In the genomic region with DNA sequence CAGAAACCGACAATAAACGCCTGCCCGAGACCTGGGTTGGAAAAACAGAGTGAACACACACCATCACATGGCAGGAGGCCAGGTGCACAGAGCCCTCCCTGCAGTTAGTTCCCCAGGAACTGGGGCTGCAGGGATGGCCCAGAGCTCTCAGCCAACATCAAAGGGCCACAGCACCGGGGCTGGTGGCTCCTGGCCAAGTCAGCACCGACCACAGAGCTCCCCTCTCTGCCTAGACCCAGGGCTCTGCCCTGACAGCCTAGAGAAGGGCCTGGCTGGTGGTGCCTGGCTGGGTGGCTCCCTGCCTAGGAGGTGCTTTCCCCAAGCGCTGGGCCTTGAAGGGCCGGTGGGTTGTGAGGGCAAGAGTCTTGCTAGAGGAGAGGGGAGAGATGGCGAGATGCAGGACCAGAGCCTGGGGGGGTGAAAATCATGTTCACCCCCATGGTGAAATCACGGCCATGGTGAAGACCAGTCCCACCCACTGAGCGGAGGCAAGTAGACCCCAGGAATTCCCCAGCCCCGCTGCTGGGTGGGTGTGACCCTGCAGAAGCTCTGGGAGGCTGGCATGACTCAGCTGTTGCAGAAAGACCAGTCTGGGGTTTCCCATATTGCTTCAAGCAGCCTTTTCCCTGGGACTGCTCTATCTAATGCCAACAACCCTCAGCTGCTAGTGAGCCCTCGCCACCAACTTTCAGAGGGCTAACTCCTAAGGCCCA, we compare ENCODE assay signal across 7 cellular contexts. TPM values are rescaled to one million over a fixed set of nuclear protein-coding genes. Genes with fewer than 3 reads are reported as not detected.
A peak's percentile ranks its signal among the peaks of the same experiment; 100 is the strongest.
DNase-seq lines count a peak whose midpoint lies in the region; ATAC-seq, FAIRE-seq and TF ChIP-seq lines count a peak whose summit lies in the region.

No MANE protein-coding gene starts in this region.

- DNase-seq in GM12892 (ENCODE audit: insufficient read length) = peak; percentile 66
- DNase-seq in central memory CD4-positive, alpha-beta T cell = peak; percentile 38
- DNase-seq in osteoblast (ENCODE audit: insufficient read length, low spot score, missing footprints) = peak; percentile 99
- DNase-seq in SW 1271 (lab: John Stamatoyannopoulos, UW) = no peak
- DNase-seq in cardiac septum (ENCODE audit: low spot score) = no peak

- peaks cover 11% of the 10 kb centered on the region for H3K4me1 ChIP-seq in osteoblast (ENCODE audit: insufficient read depth, low read length)

- no peak for TF ChIP-seq POLR2A in GM12892 (IDR thresholded peaks at IDR 0.05; ENCODE audit: low read depth, low read length)

- H3K27me3 Mint-ChIP-seq in T-helper 1 cell treated with Interleukin-12 subunit alpha and Interleukin-12 subunit beta and Interleukin-4 antibody, amounts not matched to agents 30 μg/mL and 1 μg/mL, for 36 hours (ENCODE audit: low read depth) = no peaks in the 10 kb centered on the region

- peak overlapping the region; percentile 42 for H3K4me2 ChIP-seq in osteoblast (ENCODE audit: insufficient read depth, low read length)

- H2AFZ ChIP-seq in osteoblast (ENCODE audit: low read length) = no peak overlapping the region

- H3K4me3 Mint-ChIP-seq in T-helper 1 cell treated with Interleukin-12 subunit alpha and Interleukin-12 subunit beta and Interleukin-4 antibody, amounts not matched to agents 30 μg/mL and 1 μg/mL, for 36 hours = peak overlapping the region; percentile 16

- ATAC-seq in HG03064 (IDR thresholded peaks at IDR 0.05; ENCODE audit: low read depth, unreplicated experiment) = peak; percentile 32

- no peaks in the 10 kb centered on the region for H3K27me3 ChIP-seq in osteoblast (ENCODE audit: insufficient read depth, low read length)

- no peaks in the 10 kb centered on the region for H3K79me2 ChIP-seq in osteoblast (ENCODE audit: insufficient read depth, low read length)

- H3K36me3 ChIP-seq in osteoblast (ENCODE audit: insufficient read depth, low read length) = no peaks in the 10 kb centered on the region

- H3K9me3 Mint-ChIP-seq in T-helper 1 cell treated with Interleukin-12 subunit alpha and Interleukin-12 subunit beta and Interleukin-4 antibody, amounts not matched to agents 30 μg/mL and 1 μg/mL, for 36 hours = no peaks in the 10 kb centered on the region

- H4K20me1 ChIP-seq in osteoblast (ENCODE audit: insufficient read depth, low read length) = no peaks in the 10 kb centered on the region

- H3K27ac Mint-ChIP-seq in T-helper 1 cell treated with Interleukin-12 subunit alpha and Interleukin-12 subunit beta and Interleukin-4 antibody, amounts not matched to agents 30 μg/mL and 1 μg/mL, for 36 hours = peak overlapping the region; percentile 64

- peak; percentile 62 for FAIRE-seq in GM12892 (lab: Jason Lieb, UNC)

- H3K9me3 ChIP-seq in osteoblast (ENCODE audit: low read depth, low read length) = no peaks in the 10 kb centered on the region

- H3K4me3 ChIP-seq in osteoblast (ENCODE audit: insufficient read depth, low read length) = no peak overlapping the region

- no peak for TF ChIP-seq CTCF in osteoblast (IDR thresholded peaks at IDR 0.05; ENCODE audit: extremely low read depth, low read depth, low read length)

- peaks cover 9% of the 10 kb centered on the region for H3K36me3 Mint-ChIP-seq in T-helper 1 cell treated with Interleukin-12 subunit alpha and Interleukin-12 subunit beta and Interleukin-4 antibody, amounts not matched to agents 30 μg/mL and 1 μg/mL, for 36 hours (ENCODE audit: low read depth)

- no peak overlapping the region for H3K27ac ChIP-seq in osteoblast (ENCODE audit: low read depth, low read length)

- peaks cover 39% of the 10 kb centered on the region for H3K4me1 Mint-ChIP-seq in T-helper 1 cell treated with Interleukin-12 subunit alpha and Interleukin-12 subunit beta and Interleukin-4 antibody, amounts not matched to agents 30 μg/mL and 1 μg/mL, for 36 hours (ENCODE audit: low read depth)

- intact Hi-C loops in cardiac septum (cut with DNase I) = no loop called here

RNA-seq across cellular contexts. Expression of a gene that starts 7.2 kb away (rescaled TPM):
- 93.1 TPM for polyA plus RNA-seq in GM12892 (2012; ENCODE audit: missing spikeins)
- total RNA-seq in osteoblast (16.3 and 21.2 TPM in 2 replicates), cardiac septum (7.9 TPM)

Comparison
In these comparisons a context has a peak if more than half of its experiments do, and no peak if none do; other contexts are left out.
1. DNase-seq: peak in GM12892 (single experiment), central memory CD4-positive, alpha-beta T cell (single experiment) and osteoblast (single experiment); none in SW 1271 (0 of 2) and cardiac septum (single experiment).